In the genomic region with DNA sequence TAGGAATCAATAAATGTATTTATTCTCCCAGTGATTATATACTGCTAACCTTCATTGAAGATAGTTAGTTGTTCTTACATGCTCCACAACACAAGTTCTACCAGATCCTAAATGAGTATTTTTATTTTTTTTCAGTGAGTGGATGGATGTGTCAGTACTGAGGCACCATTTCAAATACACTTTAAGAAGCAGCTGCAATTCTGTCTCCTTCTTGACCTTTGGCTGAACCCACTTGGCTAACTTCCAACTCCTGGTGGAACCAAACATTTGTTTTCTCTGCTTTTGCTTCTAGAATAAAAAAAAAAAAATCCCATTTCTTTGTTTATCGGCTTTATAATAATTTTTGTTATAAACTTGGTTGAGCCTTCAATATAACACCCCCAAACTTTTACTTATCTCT, we compare ENCODE assay signal across 23 cellular contexts.
A peak's percentile ranks its signal among the peaks of the same experiment; 100 is the strongest.
DNase-seq lines count a peak whose midpoint lies in the region; ATAC-seq, FAIRE-seq and TF ChIP-seq lines count a peak whose summit lies in the region.
"Had no signal": no experiment of that assay in that cellular context is flagged by ENCODE, and none has a peak within 500 bp of the region (broad histone marks: within the 10 kb centered on the region; RNA-seq: fewer than 3 reads in every experiment).

No MANE protein-coding gene starts in this region.

- H3K27me3 ChIP-seq in MM.1S (replicated peaks; ENCODE audit: insufficient read depth, low read length): no peaks in the 10 kb centered on the region
- H3K27me3 ChIP-seq: esophagus squamous epithelium, ovary, Peyer's patch had no signal

- no peaks in the 10 kb centered on the region for H3K36me3 ChIP-seq in MM.1S (replicated peaks; ENCODE audit: insufficient read depth, low read length)
- H3K36me3 ChIP-seq: esophagus squamous epithelium, lower lobe of right lung, ovary, Peyer's patch had no signal

- no peaks in the 10 kb centered on the region for H3K79me2 ChIP-seq in MM.1S (ENCODE audit: low read length)

- in situ Hi-C loops in Caki2 (cut with HindIII; ENCODE audit: low pct_unique_long_range_greater_than_20kb, low sequenced_read_pairs): no loop called here

- DNase-seq in Caki2 (ENCODE audit: low read depth) (peak; percentile 12), RCC 7860 (ENCODE audit: low spot score) (no peak), kidney tubule cell (ENCODE audit: low spot score) (peak; percentile 57), MM.1S (no peak)
- DNase-seq in effector CD8-positive, alpha-beta T cell (lab: John Stamatoyannopoulos, UW): no peak
- DNase-seq: activated CD4-positive, alpha-beta T cell treated with anti-CD3 and anti-CD28 coated beads, Interleukin-2, amount 10 ng/mL, durations not matched to agents 7 days and 5 days; activated CD8-positive, alpha-beta memory T cell treated with anti-CD3 and anti-CD28 coated beads, Interleukin-2, amount 50 U/mL, for 4 hours; activated effector memory CD4-positive, alpha-beta T cell treated with anti-CD3 and anti-CD28 coated beads, Interleukin-2, amount 50 U/mL, for 16 hours; Calu3; central memory CD4-positive, alpha-beta T cell; effector memory CD4-positive, alpha-beta T cell; esophagus squamous epithelium; Kasumi-1; lower lobe of right lung; naive B cell; NCI-H187 treated with DMSO at 0.1 percent for 48 hours; NCI-H748 treated with DMSO at 0.1 percent for 48 hours; Peyer's patch; stimulated activated CD4-positive, alpha-beta T cell treated with anti-CD3 and anti-CD28 coated beads, Interleukin-2, amount 100 ng/mL, for 48 hours had no signal

- H3K9me2 ChIP-seq in MM.1S (replicated peaks; ENCODE audit: insufficient read depth, low read length): no peaks in the 10 kb centered on the region

- H2AFZ ChIP-seq in MM.1S (ENCODE audit: low read length): no peak overlapping the region

- no peak for TF ChIP-seq CTCF in MM.1S (IDR thresholded peaks at IDR 0.05; ENCODE audit: low read length)

- H3K9me3 ChIP-seq in MM.1S (replicated peaks; ENCODE audit: insufficient read depth, low read length): no peaks in the 10 kb centered on the region
- H3K9me3 ChIP-seq: esophagus squamous epithelium, lower lobe of right lung, ovary, Peyer's patch had no signal

- peak; percentile 38 for FAIRE-seq in RCC 7860 (lab: Jason Lieb, UNC)
- FAIRE-seq: TTC549 had no signal

- H3K4me1 ChIP-seq in MM.1S (ENCODE audit: low read length): no peaks in the 10 kb centered on the region
- H3K4me1 ChIP-seq: esophagus squamous epithelium, lower lobe of right lung, Peyer's patch had no signal

- no peak overlapping the region for H3K27ac ChIP-seq in MM.1S (ENCODE audit: low read length)
- H3K27ac ChIP-seq: esophagus squamous epithelium, lower lobe of right lung, ovary, Peyer's patch had no signal

- TF ChIP-seq EP300 in Ishikawa (IDR thresholded peaks at IDR 0.05; ENCODE audit: borderline replicate concordance): no peak

- H4K20me1 ChIP-seq in MM.1S (ENCODE audit: insufficient read depth, low read length): no peaks in the 10 kb centered on the region

- no peaks in the 10 kb centered on the region for H3F3A ChIP-seq in MM.1S (ENCODE audit: insufficient read depth, low read length)

- no peak overlapping the region for H3K4me2 ChIP-seq in MM.1S (ENCODE audit: low read depth, low read length)

- ATAC-seq in HG02610 (IDR thresholded peaks at IDR 0.05; ENCODE audit: unreplicated experiment): no peak
- ATAC-seq: lower lobe of right lung had no signal

- TF ChIP-seq RAD21 in Ishikawa (IDR thresholded peaks at IDR 0.05; ENCODE audit: low read depth): no peak

- H3K4me3 ChIP-seq in MM.1S (ENCODE audit: low read length): no peak overlapping the region
- H3K4me3 ChIP-seq: esophagus squamous epithelium, lower lobe of right lung, ovary, Peyer's patch had no signal

- H3K9ac ChIP-seq in MM.1S (ENCODE audit: low read length): no peak overlapping the region

TF ChIP-seq in Ishikawa, 13 proteins besides CTCF, POLR2A, EP300 and RAD21:
- TF ChIP-seq NFIC (IDR thresholded peaks at IDR 0.05) (peak; percentile 34; the same call in 1 of the 2 replicates), CEBPB (IDR thresholded peaks at IDR 0.05) (no peak), TAF1 (IDR thresholded peaks at IDR 0.05; ENCODE audit: low read depth) (no peak), ZBTB7A (IDR thresholded peaks at IDR 0.05; ENCODE audit: low read depth) (no peak)
- TF ChIP-seq, protein P1, sequence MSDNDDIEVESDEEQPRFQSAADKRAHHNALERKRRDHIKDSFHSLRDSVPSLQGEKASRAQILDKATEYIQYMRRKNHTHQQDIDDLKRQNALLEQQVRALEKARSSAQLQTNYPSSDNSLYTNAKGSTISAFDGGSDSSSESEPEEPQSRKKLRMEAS (IDR thresholded peaks at IDR 0.05): no peak
- TF ChIP-seq, protein P2, sequence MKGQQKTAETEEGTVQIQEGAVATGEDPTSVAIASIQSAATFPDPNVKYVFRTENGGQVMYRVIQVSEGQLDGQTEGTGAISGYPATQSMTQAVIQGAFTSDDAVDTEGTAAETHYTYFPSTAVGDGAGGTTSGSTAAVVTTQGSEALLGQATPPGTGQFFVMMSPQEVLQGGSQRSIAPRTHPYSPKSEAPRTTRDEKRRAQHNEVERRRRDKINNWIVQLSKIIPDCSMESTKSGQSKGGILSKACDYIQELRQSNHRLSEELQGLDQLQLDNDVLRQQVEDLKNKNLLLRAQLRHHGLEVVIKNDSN (IDR thresholded peaks at IDR 0.05): no peak

Comparison
In these comparisons a context has a peak if more than half of its experiments do, and no peak if none do; other contexts are left out.
1. DNase-seq: peak in Caki2 (single experiment) and kidney tubule cell (single experiment); none in RCC 7860 (single experiment), MM.1S (single experiment) and effector CD8-positive, alpha-beta T cell (single experiment).